17 cellular contexts compared by ENCODE assay signal in the genomic region with DNA sequence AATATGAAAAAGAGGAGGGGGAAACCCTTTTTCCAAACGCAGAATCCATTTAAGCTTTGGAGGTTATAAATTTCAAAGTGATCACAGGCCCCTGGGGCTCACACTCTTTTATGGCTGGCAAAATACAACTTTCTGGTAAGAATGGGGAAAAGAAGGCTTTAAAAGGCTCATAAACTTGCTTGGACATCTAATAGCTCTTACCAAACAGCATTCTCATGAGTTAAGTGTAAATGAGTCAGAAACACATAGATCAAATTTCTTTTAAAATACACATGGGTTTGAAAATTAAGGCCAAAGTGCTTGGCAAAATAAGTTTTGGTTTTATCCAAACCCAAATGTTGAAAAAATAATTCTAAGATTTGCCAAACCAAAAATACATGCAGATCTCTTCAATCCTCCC.
DNase-seq lines count a peak whose midpoint lies in the region; ATAC-seq and TF ChIP-seq lines count a peak whose summit lies in the region.
"Had no signal": no experiment of that assay in that cellular context is flagged by ENCODE, and none has a peak within 500 bp of the region (broad histone marks: within the 10 kb centered on the region; RNA-seq: fewer than 3 reads in every experiment).

No MANE protein-coding gene starts in this region.

- TF ChIP-seq CTCF in neural crest cell (conservative IDR thresholded peaks at IDR 0.05): no peak

- peaks cover 23% of the 10 kb centered on the region for H3K4me1 Mint-ChIP-seq in neural crest cell
- H3K4me1 Mint-ChIP-seq in activated T-cell treated with anti-CD3 and anti-CD28 coated beads, Interleukin-2, amount 50 U/mL, for 4 hours (ENCODE audit: low read depth): no peaks in the 10 kb centered on the region

- peak overlapping the region; percentile 32 for H3K27ac Mint-ChIP-seq in neural crest cell (ENCODE audit: unreplicated experiment)
- H3K27ac Mint-ChIP-seq: CD14-positive monocyte had no signal

- H3K4me3 Mint-ChIP-seq in neural crest cell: no peak overlapping the region
- H3K4me3 Mint-ChIP-seq in activated T-cell treated with anti-CD3 and anti-CD28 coated beads, Interleukin-2, amount 50 U/mL, for 4 hours: no peak overlapping the region
- H3K4me3 Mint-ChIP-seq: CD14-positive monocyte had no signal

- ATAC-seq in activated T-cell treated with anti-CD3 and anti-CD28 coated beads, Interleukin-2, amount 50 U/mL, for 4 hours: no peak
- no peak for ATAC-seq in HG03139 (IDR thresholded peaks at IDR 0.05; ENCODE audit: unreplicated experiment)
- ATAC-seq: Panc1 had no signal

- H3K9me3 Mint-ChIP-seq in neural crest cell: no peaks in the 10 kb centered on the region
- no peaks in the 10 kb centered on the region for H3K9me3 Mint-ChIP-seq in activated T-cell treated with anti-CD3 and anti-CD28 coated beads, Interleukin-2, amount 50 U/mL, for 4 hours

- peak; percentile 34 for DNase-seq in M059J (ENCODE audit: low read depth)
- peak; percentile 50 for DNase-seq in fibroblast of gingiva (ENCODE audit: low read depth)
- DNase-seq in neural crest cell (ENCODE audit: low read depth, low spot score): no peak
- DNase-seq in AG08396 (ENCODE audit: low spot score): no peak
- no peak for DNase-seq in activated T-cell treated with anti-CD3 and anti-CD28 coated beads, Interleukin-2, amount 50 U/mL, for 4 hours
- no peak for DNase-seq in activated CD8-positive, alpha-beta memory T cell treated with anti-CD3 and anti-CD28 coated beads for 24 hours
- DNase-seq: ACHN, AML-193, DND-41, NCI-H187, NCI-H2107, NCI-H345, NCI-H524 treated with DMSO at 0.1 percent for 48 hours, SJCRH30 had no signal

- no peaks in the 10 kb centered on the region for H3K36me3 Mint-ChIP-seq in neural crest cell (ENCODE audit: low read depth)
- no peaks in the 10 kb centered on the region for H3K36me3 Mint-ChIP-seq in activated T-cell treated with anti-CD3 and anti-CD28 coated beads, Interleukin-2, amount 50 U/mL, for 4 hours (ENCODE audit: insufficient read depth)
- H3K36me3 Mint-ChIP-seq: CD14-positive monocyte had no signal

- H3K27me3 Mint-ChIP-seq in neural crest cell (ENCODE audit: low read depth): no peaks in the 10 kb centered on the region
- H3K27me3 Mint-ChIP-seq in activated T-cell treated with anti-CD3 and anti-CD28 coated beads, Interleukin-2, amount 50 U/mL, for 4 hours (ENCODE audit: low read depth): peaks cover 16% of the 10 kb centered on the region

Comparison
In these comparisons a context has a peak if more than half of its experiments do, and no peak if none do; other contexts are left out.
1. DNase-seq: peak in M059J (single experiment) and fibroblast of gingiva (single experiment); none in neural crest cell (single experiment), AG08396 (single experiment), activated T-cell treated with anti-CD3 and anti-CD28 coated beads, Interleukin-2, amount 50 U/mL, for 4 hours (single experiment) and activated CD8-positive, alpha-beta memory T cell treated with anti-CD3 and anti-CD28 coated beads for 24 hours (single experiment).